In the genomic region with DNA sequence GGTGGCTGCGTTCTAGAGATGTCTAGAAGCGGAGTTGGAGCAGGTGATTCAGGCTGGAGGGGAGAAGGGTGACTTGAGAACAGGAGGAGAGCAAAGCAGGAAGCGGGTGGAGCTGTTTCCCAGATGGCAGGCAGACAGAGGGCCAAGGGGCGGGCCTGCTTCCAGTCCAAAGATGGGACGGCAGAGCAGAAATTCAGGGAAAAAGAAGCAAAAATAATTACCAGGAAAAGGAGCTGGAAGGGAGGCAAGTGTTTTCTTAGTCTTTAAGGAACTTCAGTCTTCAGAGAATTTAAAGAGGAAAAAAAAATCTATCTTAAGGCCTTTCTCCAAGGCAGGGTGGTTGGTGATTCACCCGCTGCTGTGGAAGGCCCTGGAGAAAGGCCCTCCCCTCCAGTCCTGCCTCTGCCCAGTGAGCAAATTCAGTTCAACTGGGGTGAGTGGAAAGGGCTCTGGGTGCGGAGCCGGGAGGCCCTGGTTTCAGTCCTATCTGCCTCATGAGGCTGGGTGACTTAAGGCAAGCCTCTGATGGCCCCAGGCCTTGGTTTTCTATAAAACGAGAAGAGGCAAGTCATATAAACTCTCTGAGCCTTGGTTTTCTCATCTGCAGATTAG, we compare ENCODE assay signal across 9 cellular contexts. TPM values are rescaled to one million over a fixed set of nuclear protein-coding genes. Genes with fewer than 3 reads are reported as not detected.
A peak's percentile ranks its signal among the peaks of the same experiment; 100 is the strongest.
DNase-seq lines count a peak whose midpoint lies in the region; ATAC-seq and TF ChIP-seq lines count a peak whose summit lies in the region.
"Had no signal": no experiment of that assay in that cellular context is flagged by ENCODE, and none has a peak within 500 bp of the region (broad histone marks: within the 10 kb centered on the region; RNA-seq: fewer than 3 reads in every experiment).

No MANE protein-coding gene starts in this region.

- H3K27ac ChIP-seq in C4-2B, result peak overlapping the region; percentile 98
- H3K27ac ChIP-seq: right lobe of liver had no signal

- ATAC-seq in omental fat pad (ENCODE audit: low FRiP score) (peak; percentile 81), HG02678 (IDR thresholded peaks at IDR 0.05; ENCODE audit: unreplicated experiment) (no peak)

- DNase-seq in NCI-H69 (lab: John Stamatoyannopoulos, UW), result peak; percentile 68
- no peak for DNase-seq in erythroblast (lab: John Stamatoyannopoulos, UW)
- DNase-seq in omental fat pad (ENCODE audit: low spot score), result no peak
- no peak for DNase-seq in NOMO-1 treated with DMSO at 0.1 percent for 48 hours (lab: John Stamatoyannopoulos, UW; ENCODE audit: unreplicated experiment)
- no peak for DNase-seq in SKM-1 treated with dmso at 0.1 percent for 144 hours (lab: John Stamatoyannopoulos, UW; ENCODE audit: unreplicated experiment)
- no peak for DNase-seq in nucleus accumbens (lab: John Stamatoyannopoulos, UW)
- DNase-seq: right lobe of liver had no signal

- peak; percentile 25 for TF ChIP-seq POLR2A in erythroblast (IDR thresholded peaks at IDR 0.05; ENCODE audit: low read length)

- TF ChIP-seq CTCF in C4-2B (conservative IDR thresholded peaks at IDR 0.05), result no peak
- TF ChIP-seq CTCF in omental fat pad (IDR thresholded peaks at IDR 0.05), result no peak

RNA-seq across cellular contexts. Expression of gene CREB3L1, which starts 4.5 kb away (rescaled TPM):
- 1 to 10 TPM in 3 of 4 donors, under 1 TPM in 1; 0.94 to 8.7 (median 2.8) TPM for total RNA-seq in omental fat pad
